ENCODE assay signal across 8 cellular contexts in genomic region chr1:150973826-150974579, GRCh38. TPM values are rescaled to one million over a fixed set of nuclear protein-coding genes. Genes with fewer than 3 reads are reported as not detected.
DNase-seq lines count a peak whose midpoint lies in the region; ATAC-seq and TF ChIP-seq lines count a peak whose summit lies in the region.

No MANE protein-coding gene starts in this region.

- no peaks in the 10 kb centered on the region for H3K36me3 ChIP-seq in transverse colon

- intact Hi-C loops in transverse colon (cut with DNase I; ENCODE audit: low total_unique reads): no loop called here

- peaks cover 34 to 54% (median 53%) of the 10 kb centered on the region in 4 donors for H3K4me1 ChIP-seq in transverse colon

- in situ Hi-C loops in transverse colon (cut with MboI; ENCODE audit: low pct_ligation_motif_present in 1 of 4, low pct_unique_long_range_greater_than_20kb in 1 of 4, low sequenced_read_pairs in 3 of 4): no loop called here

- peak overlapping the region; percentile 88 for H3K4me3 ChIP-seq in GM12875 (ENCODE audit: low read depth, low read length)
- peak overlapping the region; percentile 83 for H3K4me3 ChIP-seq in epithelial cell of proximal tubule (ENCODE audit: low read depth, low read length)
- H3K4me3 ChIP-seq in transverse colon: peak overlapping the region; percentile 55 to 94 (median 68)

- no peaks in the 10 kb centered on the region for H3K27me3 ChIP-seq in transverse colon

- H3K4me3 Mint-ChIP-seq in naive B cell: peak overlapping the region; percentile 82 to 94 (median 86)

- H3K9me3 ChIP-seq in transverse colon: no peaks in the 10 kb centered on the region

- TF ChIP-seq CTCF in GM12875 (IDR thresholded peaks at IDR 0.05; ENCODE audit: borderline replicate concordance, insufficient read depth, low read depth, low read length) (no peak), epithelial cell of proximal tubule (conservative IDR thresholded peaks at IDR 0.05; ENCODE audit: low read depth, low read length) (no peak), transverse colon (IDR thresholded peaks at IDR 0.05) (no peak)

- H3K27me3 Mint-ChIP-seq in naive B cell: no peaks in the 10 kb centered on the region

- H3K27ac ChIP-seq in transverse colon: peak overlapping the region; percentile 92 to 98 (median 96)

- DNase-seq in NCI-H345 treated with DMSO at 0.1 percent for 48 hours (lab: John Stamatoyannopoulos, UW; ENCODE audit: unreplicated experiment) (peak; percentile 50), epithelial cell of proximal tubule (ENCODE audit: low read depth) (no peak), naive B cell (peak; percentile 59), transverse colon (peak; percentile 56)
- peak; percentile 56 for DNase-seq in activated T-cell treated with anti-CD3 and anti-CD28 coated beads, Interleukin-2, amount 50 U/mL, for 1 hour

- TF ChIP-seq POLR2A in transverse colon (IDR thresholded peaks at IDR 0.05): no peak

- WGBS in transverse colon (ENCODE audit: low coverage in 1 of 2), 2 donors: 0% methylated on average over 30 of the region's 67 CpGs; no CpG with 5 or more reads in 1 of the 2 donors

- peak; percentile 38 for ATAC-seq in HG02610 (IDR thresholded peaks at IDR 0.05; ENCODE audit: unreplicated experiment)
- ATAC-seq in naive B cell (ENCODE audit: low read depth in 2 of 2): peak; percentile 52
- no peak for ATAC-seq in GM18873 (IDR thresholded peaks at IDR 0.05; ENCODE audit: low FRiP score, unreplicated experiment)

- no peak for TF ChIP-seq EP300 in transverse colon (IDR thresholded peaks at IDR 0.05; ENCODE audit: low read depth)

- peak overlapping the region in 4 of 6 donors; percentile 63 to 91 (median 88) for H3K27ac Mint-ChIP-seq in naive B cell

- H3K4me1 Mint-ChIP-seq in naive B cell: peaks cover 44 to 70% (median 53%) of the 10 kb centered on the region in 3 donors

- no peaks in the 10 kb centered on the region for H3K9me3 Mint-ChIP-seq in naive B cell

- H3K36me3 Mint-ChIP-seq in naive B cell: no peaks in the 10 kb centered on the region

RNA-seq across cellular contexts. Expression of gene CERS2, which starts 0.6 kb away (rescaled TPM):
- total RNA-seq in epithelial cell of proximal tubule: 96.1 and 165 TPM in 2 replicates
- polyA plus RNA-seq in naive B cell (ENCODE audit: low read depth in 6 of 6): 100 to 1,000 TPM in 4 of 6 donors, 10 to 100 TPM in 2; 95.5 to 127 (median 115) TPM
- total RNA-seq in transverse colon: 100 to 1,000 TPM in 2 of 4 donors, 10 to 100 TPM in 2; 35.2 to 142 (median 101) TPM

RNA-seq across cellular contexts. Expression of gene ANXA9, which starts 8.1 kb away (rescaled TPM):
- total RNA-seq in epithelial cell of proximal tubule (0.12 and 1.2 TPM in 2 replicates), transverse colon (under 1 TPM in 1 of 4 donors, not detected in 3; 0.32 TPM)
- under 1 TPM in 2 of 6 donors, not detected in 4; 0.13 to 0.42 TPM for polyA plus RNA-seq in naive B cell (ENCODE audit: low read depth in 6 of 6)

RNA-seq across cellular contexts. Expression of gene MINDY1, which starts 32.7 kb away (rescaled TPM):
- total RNA-seq in epithelial cell of proximal tubule (13.0 and 14.6 TPM in 2 replicates), transverse colon (10 to 100 TPM; 27.7 to 66.2 (median 54.8) TPM)
- polyA plus RNA-seq in naive B cell (ENCODE audit: low read depth in 6 of 6): 1 to 10 TPM; 2.4 to 8.8 (median 3.5) TPM

RNA-seq across cellular contexts. Expression of gene PRUNE1, which starts 34.2 kb away (rescaled TPM):
- total RNA-seq in epithelial cell of proximal tubule (14.8 and 15.2 TPM in 2 replicates), transverse colon (10 to 100 TPM in 3 of 4 donors, 1 to 10 TPM in 1; 9.0 to 80.4 (median 26.8) TPM)
- polyA plus RNA-seq in naive B cell (ENCODE audit: low read depth in 6 of 6): 10 to 100 TPM; 40.2 to 89.9 (median 48.7) TPM

RNA-seq across cellular contexts. Expression of gene SETDB1, which starts 47.8 kb away (rescaled TPM):
- total RNA-seq in epithelial cell of proximal tubule: 20.6 and 26.4 TPM in 2 replicates
- 10 to 100 TPM; 16.5 to 30.5 (median 22.6) TPM for polyA plus RNA-seq in naive B cell (ENCODE audit: low read depth in 6 of 6)
- total RNA-seq in transverse colon: 10 to 100 TPM; 19.5 to 59.7 (median 39.2) TPM
